ENCODE assay signal across 12 cellular contexts in the genomic region with DNA sequence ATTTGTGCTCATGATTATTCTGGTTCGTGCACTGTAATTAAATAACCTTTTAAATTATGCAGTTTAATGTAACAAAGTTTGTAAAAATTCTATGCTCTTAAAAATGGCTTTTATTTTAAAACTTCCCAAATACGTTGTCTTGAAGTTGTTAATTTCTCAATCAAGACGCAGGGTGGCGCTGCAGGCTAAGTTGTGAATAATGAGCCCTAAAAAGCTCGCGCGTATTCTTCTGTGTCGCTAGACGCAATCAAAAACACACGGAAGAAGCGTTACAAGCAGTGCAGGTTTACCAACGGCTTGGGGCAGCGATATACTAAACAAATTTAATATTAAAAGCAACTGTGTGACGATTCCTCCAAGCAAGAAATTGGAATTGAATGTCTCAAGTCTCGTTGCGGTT. TPM values are rescaled to one million over a fixed set of nuclear protein-coding genes. Genes with fewer than 3 reads are reported as not detected.
DNase-seq lines count a peak whose midpoint lies in the region; ATAC-seq and TF ChIP-seq lines count a peak whose summit lies in the region.
"Had no signal": no experiment of that assay in that cellular context is flagged by ENCODE, and none has a peak within 500 bp of the region (broad histone marks: within the 10 kb centered on the region; RNA-seq: fewer than 3 reads in every experiment).

A gene (plus strand): TSS at position 256 of the 400 bp plus-strand sequence. CDS start 181 bp downstream, outside the sequence.

- TF ChIP-seq POLR2A in heart left ventricle (IDR thresholded peaks at IDR 0.05) = no peak
- peak in 2 of 3 donors; percentile 37 to 39 for TF ChIP-seq POLR2A in body of pancreas (IDR thresholded peaks at IDR 0.05)

- H3K27ac ChIP-seq in heart left ventricle (peak within 1 kb of the TSS in 2 of 12 donors; percentile 26), body of pancreas (peak within 1 kb of the TSS in 3 of 4 donors; percentile 36 to 68 (median 56)), urinary bladder (ENCODE audit: low read depth) (no peak within 1 kb of the TSS)
- H3K27ac ChIP-seq in CD4-positive, alpha-beta memory T cell (ENCODE audit: low read depth, low read length) = no peak within 1 kb of the TSS

- H3K9me3 ChIP-seq in heart left ventricle (peaks cover 0 to 82% (median 9%) of the 10 kb centered on the region in 12 donors), body of pancreas (no peaks in the 10 kb centered on the region)
- no peaks in the 10 kb centered on the region for H3K9me3 ChIP-seq in CD4-positive, alpha-beta memory T cell (ENCODE audit: control insufficient read depth in 1 of 2, low read length in 2 of 2)

- intact Hi-C loops in heart left ventricle (cut with DNase I) = no loop called here
- intact Hi-C loops in cardiac septum (cut with DNase I) = no loop called here
- intact Hi-C loops in body of pancreas (cut with DNase I) = no loop called here
- intact Hi-C loops in CD4-positive, alpha-beta memory T cell (cut with micrococcal nuclease) = no loop called here
- intact Hi-C loops in activated T-helper 2 cell treated with anti-CD3 and anti-CD28 coated beads, Interferon-gamma antibody, Interleukin-2, Interleukin-4, amounts not matched to agents 10 μg/mL and 5 μg/mL and 100 μg/mL, durations not matched to agents 14 hours and 24 hours and 36 hours (cut with micrococcal nuclease) = no loop called here

- H3K27me3 Mint-ChIP-seq in CD4-positive, alpha-beta memory T cell = peaks cover 2 to 14% of the 10 kb centered on the region in 2 donors
- no peaks in the 10 kb centered on the region for H3K27me3 Mint-ChIP-seq in activated T-helper 2 cell treated with anti-CD3 and anti-CD28 coated beads, Interferon-gamma antibody, Interleukin-2, Interleukin-4, amounts not matched to agents 10 μg/mL and 5 μg/mL and 100 μg/mL, durations not matched to agents 14 hours and 24 hours and 36 hours (ENCODE audit: low read depth)

- ATAC-seq in heart left ventricle (no peak), body of pancreas (peak; percentile 55)

- peak within 1 kb of the TSS in 10 of 12 donors; percentile 11 to 52 (median 40) for H3K4me3 ChIP-seq in heart left ventricle
- H3K4me3 ChIP-seq in body of pancreas = no peak within 1 kb of the TSS
- peak within 1 kb of the TSS; percentile 22 for H3K4me3 ChIP-seq in urinary bladder (ENCODE audit: low read depth, low read length)
- H3K4me3 ChIP-seq in CD4-positive, alpha-beta memory T cell (ENCODE audit: low read length in 2 of 2) = no peak within 1 kb of the TSS

- H3K4me1 ChIP-seq in heart left ventricle = no peaks in the 10 kb centered on the region
- no peaks in the 10 kb centered on the region for H3K4me1 ChIP-seq in body of pancreas
- H3K4me1 ChIP-seq in urinary bladder (ENCODE audit: insufficient read depth) = no peaks in the 10 kb centered on the region
- no peaks in the 10 kb centered on the region for H3K4me1 ChIP-seq in CD4-positive, alpha-beta memory T cell (ENCODE audit: insufficient read depth, low read length)

- H3K36me3 Mint-ChIP-seq in CD4-positive, alpha-beta memory T cell = peaks cover 0 to 6% of the 10 kb centered on the region in 2 donors
- H3K36me3 Mint-ChIP-seq in activated T-helper 2 cell treated with anti-CD3 and anti-CD28 coated beads, Interferon-gamma antibody, Interleukin-2, Interleukin-4, amounts not matched to agents 10 μg/mL and 5 μg/mL and 100 μg/mL, durations not matched to agents 14 hours and 24 hours and 36 hours (ENCODE audit: low read depth) = no peaks in the 10 kb centered on the region
- H3K36me3 Mint-ChIP-seq: CD14-positive monocyte had no signal

- H3K4me1 Mint-ChIP-seq in CD4-positive, alpha-beta memory T cell = no peaks in the 10 kb centered on the region
- H3K4me1 Mint-ChIP-seq in activated T-helper 2 cell treated with anti-CD3 and anti-CD28 coated beads, Interferon-gamma antibody, Interleukin-2, Interleukin-4, amounts not matched to agents 10 μg/mL and 5 μg/mL and 100 μg/mL, durations not matched to agents 14 hours and 24 hours and 36 hours (ENCODE audit: low read depth) = no peaks in the 10 kb centered on the region
- H3K4me1 Mint-ChIP-seq: CD14-positive monocyte had no signal

- CTCF ChIA-PET in CD4-positive, alpha-beta memory T cell (lab: Charles Lee; ENCODE audit: partially characterized antibody) = no interaction called here

- no peak within 1 kb of the TSS for H3K27ac Mint-ChIP-seq in CD4-positive, alpha-beta memory T cell
- H3K27ac Mint-ChIP-seq in activated T-helper 2 cell treated with anti-CD3 and anti-CD28 coated beads, Interferon-gamma antibody, Interleukin-2, Interleukin-4, amounts not matched to agents 10 μg/mL and 5 μg/mL and 100 μg/mL, durations not matched to agents 14 hours and 24 hours and 36 hours = no peak within 1 kb of the TSS
- H3K27ac Mint-ChIP-seq: CD14-positive monocyte had no signal

- peak in 9 of 12 donors; percentile 6 to 52 (median 40) for TF ChIP-seq CTCF in heart left ventricle (IDR thresholded peaks at IDR 0.05)
- TF ChIP-seq CTCF in body of pancreas (IDR thresholded peaks at IDR 0.05) = peak in 5 of 7 experiments; percentile 37 to 61 (median 50)

- peaks cover 3 to 35% (median 16%) of the 10 kb centered on the region in 8 donors for H3K9me3 Mint-ChIP-seq in CD4-positive, alpha-beta memory T cell
- peaks cover 23% of the 10 kb centered on the region for H3K9me3 Mint-ChIP-seq in activated T-helper 2 cell treated with anti-CD3 and anti-CD28 coated beads, Interferon-gamma antibody, Interleukin-2, Interleukin-4, amounts not matched to agents 10 μg/mL and 5 μg/mL and 100 μg/mL, durations not matched to agents 14 hours and 24 hours and 36 hours

- H3K27me3 ChIP-seq in heart left ventricle = peaks cover 0 to 13% (median 0%) of the 10 kb centered on the region in 9 donors
- no peaks in the 10 kb centered on the region for H3K27me3 ChIP-seq in body of pancreas
- no peaks in the 10 kb centered on the region for H3K27me3 ChIP-seq in CD4-positive, alpha-beta memory T cell (ENCODE audit: insufficient read depth, low read length)

- H3K36me3 ChIP-seq in heart left ventricle (no peaks in the 10 kb centered on the region), body of pancreas (replicated peaks in 1 of 2; ENCODE audit: insufficient read depth in 1 of 2, low read depth in 2 of 2) (no peaks in the 10 kb centered on the region), urinary bladder (ENCODE audit: insufficient read depth) (no peaks in the 10 kb centered on the region)
- H3K36me3 ChIP-seq in CD4-positive, alpha-beta memory T cell (ENCODE audit: insufficient read depth, low read length) = no peaks in the 10 kb centered on the region

- POLR2A ChIA-PET in CD4-positive, alpha-beta memory T cell (lab: Charles Lee; ENCODE audit: partially characterized antibody) = no interaction called here

- peak in 2 of 5 donors; percentile 31 to 69 for DNase-seq in heart left ventricle
- DNase-seq in cardiac septum (ENCODE audit: low spot score) = no peak
- DNase-seq in body of pancreas = peak; percentile 48 to 72 (median 68)
- peak; percentile 44 for DNase-seq in left kidney (ENCODE audit: low read depth, low spot score)
- no peak for DNase-seq in CD4-positive, alpha-beta memory T cell
- DNase-seq in activated T-helper 2 cell treated with anti-CD3 and anti-CD28 coated beads, Interferon-gamma antibody, Interleukin-2, Interleukin-4, amounts not matched to agents 10 μg/mL and 5 μg/mL and 100 μg/mL, durations not matched to agents 14 hours and 24 hours and 36 hours (ENCODE audit: low spot score) = no peak
- DNase-seq in GM19238 (ENCODE audit: insufficient read length, low spot score) = no peak
- DNase-seq: activated naive CD4-positive, alpha-beta T cell; effector CD8-positive, alpha-beta T cell had no signal

- peak within 1 kb of the TSS in 1 of 8 donors; percentile 31 for H3K4me3 Mint-ChIP-seq in CD4-positive, alpha-beta memory T cell
- H3K4me3 Mint-ChIP-seq in activated T-helper 2 cell treated with anti-CD3 and anti-CD28 coated beads, Interferon-gamma antibody, Interleukin-2, Interleukin-4, amounts not matched to agents 10 μg/mL and 5 μg/mL and 100 μg/mL, durations not matched to agents 14 hours and 24 hours and 36 hours (ENCODE audit: low read depth) = no peak within 1 kb of the TSS

- WGBS in heart left ventricle, 4 donors = 13 to 20% (median 15%) methylated on average over 16 of the region's 16 CpGs
- 13 to 19% methylated on average over 16 of the region's 16 CpGs for WGBS in body of pancreas, 2 donors
- 16% methylated on average over 16 of the region's 16 CpGs for WGBS in urinary bladder

RNA-seq across cellular contexts. Expression of the gene that starts here (rescaled TPM):
- total RNA-seq in heart left ventricle (1 to 10 TPM in 8 of 9 donors, under 1 TPM in 1; 0.91 to 2.8 (median 1.6) TPM), cardiac septum (1.3 TPM), body of pancreas (1 to 10 TPM; 1.6 to 3.3 TPM), urinary bladder (3.8 TPM)
- polyA plus RNA-seq in heart left ventricle (under 1 TPM; 0.30 to 0.55 TPM), urinary bladder (6.2 TPM)
- not detected for total RNA-seq in CD4-positive, alpha-beta memory T cell
- not detected for polyA plus RNA-seq in CD4-positive, alpha-beta memory T cell
- total RNA-seq in activated T-helper 2 cell treated with anti-CD3 and anti-CD28 coated beads, Interferon-gamma antibody, Interleukin-2, Interleukin-4, amounts not matched to agents 10 μg/mL and 5 μg/mL and 100 μg/mL, durations not matched to agents 14 hours and 24 hours and 36 hours = not detected in 2 replicates
- total RNA-seq: NCI-H460 had no signal
- polyA plus RNA-seq: CD14-positive monocyte had no signal

Comparison
In these comparisons a context has a peak if more than half of its experiments do, and no peak if none do; other contexts are left out.
1. DNase-seq: peak in body of pancreas (4 of 4) and left kidney (single experiment); none in cardiac septum (single experiment), CD4-positive, alpha-beta memory T cell (0 of 5), activated T-helper 2 cell treated with anti-CD3 and anti-CD28 coated beads, Interferon-gamma antibody, Interleukin-2, Interleukin-4, amounts not matched to agents 10 μg/mL and 5 μg/mL and 100 μg/mL, durations not matched to agents 14 hours and 24 hours and 36 hours (single experiment) and GM19238 (single experiment).
2. H3K27ac ChIP-seq: peak in body of pancreas (3 of 4); none in urinary bladder (single experiment) and CD4-positive, alpha-beta memory T cell (single experiment).
3. H3K4me3 ChIP-seq: peak in heart left ventricle (10 of 12) and urinary bladder (single experiment); none in body of pancreas (0 of 2) and CD4-positive, alpha-beta memory T cell (0 of 2).
4. POLR2A ChIP-seq: peak in body of pancreas (2 of 3); none in heart left ventricle (0 of 2).